ENCODE assay signal across 1 cellular context in the genomic region with DNA sequence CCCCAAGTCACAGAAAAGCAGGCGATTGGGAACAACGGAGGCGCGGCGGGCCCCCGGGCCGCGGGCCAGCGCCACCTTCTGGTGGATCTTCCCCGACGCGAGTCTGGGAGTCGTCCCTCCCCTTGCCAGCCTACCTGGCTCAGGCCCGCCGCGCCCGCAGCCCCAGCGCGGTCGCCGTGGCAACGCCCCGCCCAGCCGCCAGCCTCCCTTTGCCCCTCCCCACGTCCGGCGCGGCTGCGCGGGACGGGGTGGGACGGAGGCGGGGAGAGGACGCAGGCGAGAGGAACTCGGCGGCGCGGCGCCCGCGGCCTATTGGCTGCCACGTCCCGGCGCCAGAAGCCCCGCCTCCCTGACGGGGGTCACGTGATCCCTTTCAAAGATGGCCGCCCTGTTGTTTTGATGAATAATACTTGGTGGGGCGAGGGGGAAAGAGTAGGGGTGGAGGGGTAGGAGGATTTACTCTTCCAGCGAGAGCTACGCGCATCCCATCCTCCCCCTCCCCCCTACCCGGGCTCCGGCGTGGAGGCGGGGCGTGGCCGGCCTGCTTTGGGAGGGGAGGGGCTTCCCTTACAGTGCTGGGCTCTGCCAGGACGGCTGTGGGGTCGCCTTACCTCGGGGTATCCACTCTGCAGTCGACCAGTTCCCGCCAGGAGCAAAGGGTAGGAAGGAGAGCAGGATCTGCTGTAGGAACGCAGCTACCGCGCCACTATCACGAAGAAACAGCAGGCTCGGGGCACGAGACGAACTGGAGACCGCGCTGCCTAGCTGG.
A peak's percentile ranks its signal among the peaks of the same experiment; 100 is the strongest.
TF ChIP-seq lines count a peak whose summit lies in the region.

Gene UBE4B, plus strand, starts transcription at position 369 of the 769 bp plus-strand sequence. CDS start 713 bp downstream, outside the sequence.

TF ChIP-seq in K562, 482 proteins besides CTCF, POLR2A, EP300 and RAD21 (continued from another document and continues in another):
- TF ChIP-seq SFPQ (IDR thresholded peaks at IDR 0.05; ENCODE audit: low read depth, low read length), result no peak
- no peak for TF ChIP-seq COPS2 (conservative IDR thresholded peaks at IDR 0.05)
- TF ChIP-seq ZNF133 (CRISPR knock-in tag; IDR thresholded peaks at IDR 0.05), result no peak
- no peak for TF ChIP-seq KAT2B (IDR thresholded peaks at IDR 0.05; ENCODE audit: low read depth, low read length)
- TF ChIP-seq KHSRP (IDR thresholded peaks at IDR 0.05), result no peak
- TF ChIP-seq L3MBTL2 (IDR thresholded peaks at IDR 0.05), result peak; percentile 67; the same call in 1 of the 2 replicates
- TF ChIP-seq HDAC2 (IDR thresholded peaks at IDR 0.05), result peak; percentile 83
- TF ChIP-seq MTA1 (IDR thresholded peaks at IDR 0.05; ENCODE audit: borderline replicate concordance), result peak; percentile 34; the same call in 1 of the 2 replicates
- peak; percentile 82 for TF ChIP-seq FIP1L1 (IDR thresholded peaks at IDR 0.05; ENCODE audit: low read depth, low read length, poor library complexity, severe bottlenecking)
- peak; percentile 49; the same call in 1 of the 2 replicates for TF ChIP-seq ZNF589 (CRISPR knock-in tag; IDR thresholded peaks at IDR 0.05; ENCODE audit: low read depth)
- TF ChIP-seq ARHGAP35 (IDR thresholded peaks at IDR 0.05; ENCODE audit: partially characterized antibody), result no peak
- TF ChIP-seq, protein P1, sequence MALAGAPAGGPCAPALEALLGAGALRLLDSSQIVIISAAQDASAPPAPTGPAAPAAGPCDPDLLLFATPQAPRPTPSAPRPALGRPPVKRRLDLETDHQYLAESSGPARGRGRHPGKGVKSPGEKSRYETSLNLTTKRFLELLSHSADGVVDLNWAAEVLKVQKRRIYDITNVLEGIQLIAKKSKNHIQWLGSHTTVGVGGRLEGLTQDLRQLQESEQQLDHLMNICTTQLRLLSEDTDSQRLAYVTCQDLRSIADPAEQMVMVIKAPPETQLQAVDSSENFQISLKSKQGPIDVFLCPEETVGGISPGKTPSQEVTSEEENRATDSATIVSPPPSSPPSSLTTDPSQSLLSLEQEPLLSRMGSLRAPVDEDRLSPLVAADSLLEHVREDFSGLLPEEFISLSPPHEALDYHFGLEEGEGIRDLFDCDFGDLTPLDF (CRISPR knock-in tag; IDR thresholded peaks at IDR 0.05), result no peak
- 0 out of 2 replicates have a peak, but pooled peaks have one; percentile 64 for TF ChIP-seq THAP12 (CRISPR knock-in tag; IDR thresholded peaks at IDR 0.05)
- no peak; the same call in 1 of the 2 replicates for TF ChIP-seq ZNF830 (CRISPR knock-in tag; IDR thresholded peaks at IDR 0.05)
- peak; percentile 98 for TF ChIP-seq RB1 (IDR thresholded peaks at IDR 0.05; ENCODE audit: low read depth)
- TF ChIP-seq RBFOX2 (IDR thresholded peaks at IDR 0.05; ENCODE audit: low read depth, low read length), result peak; percentile 85
- peak; percentile 75 for TF ChIP-seq POLR2B (IDR thresholded peaks at IDR 0.05; ENCODE audit: low read depth, partially characterized antibody)
- 0 out of 4 replicates have a peak, but pooled peaks of 1 of the 2 experiments have one; percentile 33 for TF ChIP-seq SRF (CRISPR knock-in tag; IDR thresholded peaks at IDR 0.05)
- TF ChIP-seq ZNF583 (CRISPR knock-in tag; IDR thresholded peaks at IDR 0.05), result no peak
- TF ChIP-seq ZHX1 (conservative IDR thresholded peaks at IDR 0.05; ENCODE audit: low read length), result peak; percentile 24; the same call in 1 of the 2 replicates
- TF ChIP-seq SIX5 (IDR thresholded peaks at IDR 0.05; ENCODE audit: borderline replicate concordance in 1 of 2, insufficient read depth in 1 of 2, low read depth in 1 of 2, low read length in 2 of 2), result no peak
- no peak for TF ChIP-seq TAL1 (IDR thresholded peaks at IDR 0.05)
- TF ChIP-seq HMGXB4 (CRISPR knock-in tag; IDR thresholded peaks at IDR 0.05), result no peak; the same call in 1 of the 2 replicates
- no peak for TF ChIP-seq KDM5B (IDR thresholded peaks at IDR 0.05; ENCODE audit: insufficient replicate concordance, low read depth, low read length)
- no peak for TF ChIP-seq ZNF507 (tag; conservative IDR thresholded peaks at IDR 0.05)
- no peak; a peak in 1 of 4 replicates for TF ChIP-seq ARNT (IDR thresholded peaks at IDR 0.05)
- TF ChIP-seq, protein P2, sequence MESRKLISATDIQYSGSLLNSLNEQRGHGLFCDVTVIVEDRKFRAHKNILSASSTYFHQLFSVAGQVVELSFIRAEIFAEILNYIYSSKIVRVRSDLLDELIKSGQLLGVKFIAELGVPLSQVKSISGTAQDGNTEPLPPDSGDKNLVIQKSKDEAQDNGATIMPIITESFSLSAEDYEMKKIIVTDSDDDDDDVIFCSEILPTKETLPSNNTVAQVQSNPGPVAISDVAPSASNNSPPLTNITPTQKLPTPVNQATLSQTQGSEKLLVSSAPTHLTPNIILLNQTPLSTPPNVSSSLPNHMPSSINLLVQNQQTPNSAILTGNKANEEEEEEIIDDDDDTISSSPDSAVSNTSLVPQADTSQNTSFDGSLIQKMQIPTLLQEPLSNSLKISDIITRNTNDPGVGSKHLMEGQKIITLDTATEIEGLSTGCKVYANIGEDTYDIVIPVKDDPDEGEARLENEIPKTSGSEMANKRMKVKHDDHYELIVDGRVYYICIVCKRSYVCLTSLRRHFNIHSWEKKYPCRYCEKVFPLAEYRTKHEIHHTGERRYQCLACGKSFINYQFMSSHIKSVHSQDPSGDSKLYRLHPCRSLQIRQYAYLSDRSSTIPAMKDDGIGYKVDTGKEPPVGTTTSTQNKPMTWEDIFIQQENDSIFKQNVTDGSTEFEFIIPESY (CRISPR knock-in tag; IDR thresholded peaks at IDR 0.05), result peak; percentile 75; the same call in 1 of the 2 replicates
- TF ChIP-seq BMI1 (IDR thresholded peaks at IDR 0.05; ENCODE audit: low read length), result peak; percentile 96
- no peak for TF ChIP-seq ZNF707 (CRISPR knock-in tag; conservative IDR thresholded peaks at IDR 0.05)
- no peak for TF ChIP-seq ZNF277 (CRISPR knock-in tag; IDR thresholded peaks at IDR 0.05; ENCODE audit: borderline replicate concordance)
- peak; percentile 44 for TF ChIP-seq SMARCA4 (IDR thresholded peaks at IDR 0.05)
- peak; percentile 76 for TF ChIP-seq PHF20 (IDR thresholded peaks at IDR 0.05; ENCODE audit: partially characterized antibody)
- peak; percentile 82 for TF ChIP-seq FUS (optimal IDR thresholded peaks at IDR 0.05; ENCODE audit: low read depth, low read length)
- TF ChIP-seq PKNOX1 (IDR thresholded peaks at IDR 0.05), result peak; percentile 42; the same call in 1 of the 2 replicates
- no peak for TF ChIP-seq TARDBP (IDR thresholded peaks at IDR 0.05)
- TF ChIP-seq KAT7 (CRISPR knock-in tag; IDR thresholded peaks at IDR 0.05; ENCODE audit: borderline replicate concordance), result no peak
- TF ChIP-seq ZNF175 (CRISPR knock-in tag; IDR thresholded peaks at IDR 0.05; ENCODE audit: low read depth), result no peak
- TF ChIP-seq ETS2 (tag; IDR thresholded peaks at IDR 0.05; ENCODE audit: borderline replicate concordance, poor library complexity, severe bottlenecking), result no peak
- TF ChIP-seq, protein P3, sequence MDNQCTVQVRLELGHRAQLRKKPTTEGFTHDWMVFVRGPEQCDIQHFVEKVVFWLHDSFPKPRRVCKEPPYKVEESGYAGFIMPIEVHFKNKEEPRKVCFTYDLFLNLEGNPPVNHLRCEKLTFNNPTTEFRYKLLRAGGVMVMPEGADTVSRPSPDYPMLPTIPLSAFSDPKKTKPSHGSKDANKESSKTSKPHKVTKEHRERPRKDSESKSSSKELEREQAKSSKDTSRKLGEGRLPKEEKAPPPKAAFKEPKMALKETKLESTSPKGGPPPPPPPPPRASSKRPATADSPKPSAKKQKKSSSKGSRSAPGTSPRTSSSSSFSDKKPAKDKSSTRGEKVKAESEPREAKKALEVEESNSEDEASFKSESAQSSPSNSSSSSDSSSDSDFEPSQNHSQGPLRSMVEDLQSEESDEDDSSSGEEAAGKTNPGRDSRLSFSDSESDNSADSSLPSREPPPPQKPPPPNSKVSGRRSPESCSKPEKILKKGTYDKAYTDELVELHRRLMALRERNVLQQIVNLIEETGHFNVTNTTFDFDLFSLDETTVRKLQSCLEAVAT (IDR thresholded peaks at IDR 0.05), result peak; percentile 33 to 68; a peak in 2 of 4 replicates
- no peak for TF ChIP-seq CHCHD3 (CRISPR knock-in tag; IDR thresholded peaks at IDR 0.05)
- 0 out of 2 replicates have a peak, but pooled peaks have one; percentile 20 for TF ChIP-seq DPF2 (IDR thresholded peaks at IDR 0.05)
- TF ChIP-seq E2F3 (CRISPR knock-in tag; IDR thresholded peaks at IDR 0.05), result no peak
